In the genomic region with DNA sequence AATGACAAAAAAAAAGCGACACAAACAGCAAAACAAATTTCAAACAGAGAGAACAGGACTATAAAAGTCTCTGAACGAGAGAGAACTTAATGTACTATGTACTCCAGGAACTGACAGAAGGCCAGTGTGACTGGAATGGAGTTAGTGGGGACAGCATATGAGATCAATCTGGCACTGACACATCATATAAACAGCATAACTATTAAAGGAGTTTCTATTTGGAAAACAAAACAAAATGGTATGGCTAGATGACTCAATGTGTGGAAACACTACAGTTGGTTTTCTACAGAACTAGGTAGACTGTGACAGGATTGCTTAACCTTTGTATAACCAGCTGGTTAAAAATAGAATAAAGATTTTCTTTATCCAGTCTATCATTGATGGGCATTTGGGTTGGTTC, we compare ENCODE assay signal across 10 cellular contexts.
DNase-seq lines count a peak whose midpoint lies in the region; ATAC-seq and TF ChIP-seq lines count a peak whose summit lies in the region.
"Had no signal": no experiment of that assay in that cellular context is flagged by ENCODE, and none has a peak within 500 bp of the region (broad histone marks: within the 10 kb centered on the region; RNA-seq: fewer than 3 reads in every experiment).

No MANE protein-coding gene starts in this region.

- H3K9me3 ChIP-seq in Panc1 (ENCODE audit: control insufficient read depth, insufficient read depth, low read depth, low read length), result no peaks in the 10 kb centered on the region
- no peaks in the 10 kb centered on the region for H3K9me3 ChIP-seq in OCI-LY7 (ENCODE audit: low read length)

- no peaks in the 10 kb centered on the region for H3K79me2 ChIP-seq in OCI-LY7 (ENCODE audit: insufficient read depth, low read depth, low read length)

- no peaks in the 10 kb centered on the region for H4K20me1 ChIP-seq in OCI-LY7 (ENCODE audit: insufficient read depth, low read length)

- H3K4me3 Mint-ChIP-seq in stimulated activated effector memory CD8-positive, alpha-beta T cell treated with anti-CD3 and anti-CD28 coated beads, Interleukin-12 subunit alpha, Interleukin-12 subunit beta, amount 100 ng/mL, for 72 hours, result no peak overlapping the region
- H3K4me3 Mint-ChIP-seq: mesothelial cell of epicardium had no signal

- H3K27me3 ChIP-seq in Panc1 (ENCODE audit: control insufficient read depth, insufficient read depth, low read length), result no peaks in the 10 kb centered on the region

- H3K4me1 ChIP-seq in Panc1 (ENCODE audit: control insufficient read depth, insufficient read depth, low read length) (no peaks in the 10 kb centered on the region), OCI-LY7 (ENCODE audit: insufficient read depth, low read length, poor library complexity, severe bottlenecking) (peaks cover 16% of the 10 kb centered on the region)

- ATAC-seq in Panc1 (no peak), HG03280 (IDR thresholded peaks at IDR 0.05; ENCODE audit: unreplicated experiment) (no peak)
- ATAC-seq in stimulated activated effector memory CD8-positive, alpha-beta T cell treated with anti-CD3 and anti-CD28 coated beads, Interleukin-12 subunit alpha, Interleukin-12 subunit beta, amount 100 ng/mL, for 72 hours, result peak; percentile 59

- TF ChIP-seq CTCF in Panc1 (IDR thresholded peaks at IDR 0.05), result no peak
- no peak for TF ChIP-seq CTCF in fibroblast of mammary gland (conservative IDR thresholded peaks at IDR 0.05; ENCODE audit: control insufficient read depth, insufficient read depth, low read depth, low read length)
- no peak for TF ChIP-seq CTCF in OCI-LY7 (conservative IDR thresholded peaks at IDR 0.05; ENCODE audit: low read length)

- H3K36me3 ChIP-seq in Panc1 (ENCODE audit: control insufficient read depth, insufficient read depth, low read length) (peaks cover 5% of the 10 kb centered on the region; the same call in 1 of the 2 replicates), OCI-LY7 (ENCODE audit: insufficient read depth, low read length) (no peaks in the 10 kb centered on the region)

- no peak overlapping the region for H3K27ac Mint-ChIP-seq in stimulated activated effector memory CD8-positive, alpha-beta T cell treated with anti-CD3 and anti-CD28 coated beads, Interleukin-12 subunit alpha, Interleukin-12 subunit beta, amount 100 ng/mL, for 72 hours
- H3K27ac Mint-ChIP-seq: mesothelial cell of epicardium had no signal

- H2AFZ ChIP-seq in OCI-LY7 (ENCODE audit: low read length), result no peak overlapping the region

- CTCF ChIA-PET in Panc1 (lab: Charles Lee), result no interaction called here
- CTCF ChIA-PET in OCI-LY7 (lab: Charles Lee; ENCODE audit: unreplicated experiment), result no interaction called here

- peaks cover 7% of the 10 kb centered on the region for H3K36me3 Mint-ChIP-seq in stimulated activated effector memory CD8-positive, alpha-beta T cell treated with anti-CD3 and anti-CD28 coated beads, Interleukin-12 subunit alpha, Interleukin-12 subunit beta, amount 100 ng/mL, for 72 hours
- H3K36me3 Mint-ChIP-seq: mesothelial cell of epicardium had no signal

- POLR2A ChIA-PET in Panc1 (lab: Charles Lee) (interaction anchor here (0.6 kb wide), 1 partner anchor 101 kb away, joined by 7 read pairs; no protein-coding TSS in a partner anchor), OCI-LY7 (lab: Charles Lee) (no interaction called here)

- H3K27ac ChIP-seq in Panc1 (ENCODE audit: low read length) (no peak overlapping the region), OCI-LY7 (ENCODE audit: low read depth, low read length, poor library complexity, severe bottlenecking) (no peak overlapping the region)

- intact Hi-C loops in Panc1 (cut with micrococcal nuclease; ENCODE audit: unreplicated experiment) (no loop called here), OCI-LY7 (cut with micrococcal nuclease; ENCODE audit: unreplicated experiment) (no loop called here)

- DNase-seq in GM04504 (ENCODE audit: low read depth) (peak; percentile 62), Panc1 (ENCODE audit: low read depth, low spot score) (peak; percentile 8), fibroblast of mammary gland (ENCODE audit: low read depth) (peak; percentile 93), NCI-H1105 (lab: John Stamatoyannopoulos, UW) (no peak), OCI-LY7 (ENCODE audit: low spot score) (no peak)
- DNase-seq in stimulated activated effector memory CD8-positive, alpha-beta T cell treated with anti-CD3 and anti-CD28 coated beads, Interleukin-12 subunit alpha, Interleukin-12 subunit beta, amount 100 ng/mL, for 72 hours (ENCODE audit: low spot score in 2 of 2), result no peak
- DNase-seq: activated gamma-delta T cell treated with Interleukin-2 at 50 U/mL for 16 hours, foreskin melanocyte had no signal

- H3K4me3 ChIP-seq in Panc1 (ENCODE audit: low read depth in 2 of 2, low read length in 2 of 2) (no peak overlapping the region), fibroblast of mammary gland (ENCODE audit: control insufficient read depth, low read depth, low read length) (no peak overlapping the region), OCI-LY7 (ENCODE audit: low read depth, low read length, poor library complexity, severe bottlenecking) (no peak overlapping the region)

- no peaks in the 10 kb centered on the region for H3K9me2 ChIP-seq in OCI-LY7 (ENCODE audit: insufficient read depth, low read length)

- in situ Hi-C loops in Panc1 (cut with HindIII; ENCODE audit: low pct_unique_long_range_greater_than_20kb, low sequenced_read_pairs), result no loop called here

- H3K9me3 Mint-ChIP-seq in stimulated activated effector memory CD8-positive, alpha-beta T cell treated with anti-CD3 and anti-CD28 coated beads, Interleukin-12 subunit alpha, Interleukin-12 subunit beta, amount 100 ng/mL, for 72 hours, result no peaks in the 10 kb centered on the region
- H3K9me3 Mint-ChIP-seq: mesothelial cell of epicardium had no signal

- peaks cover 14% of the 10 kb centered on the region for H3K4me1 Mint-ChIP-seq in stimulated activated effector memory CD8-positive, alpha-beta T cell treated with anti-CD3 and anti-CD28 coated beads, Interleukin-12 subunit alpha, Interleukin-12 subunit beta, amount 100 ng/mL, for 72 hours

- BruUV-seq in Panc1 (replicated peaks; lab: Mats Ljungman, UMichigan) (TSS peak; percentile 26), OCI-LY7 (replicated peaks; lab: Mats Ljungman, UMichigan) (no TSS peak)

- no peak overlapping the region for H3K4me2 ChIP-seq in OCI-LY7 (ENCODE audit: low read length)

Comparison
In these comparisons a context has a peak if more than half of its experiments do, and no peak if none do; other contexts are left out.
1. DNase-seq: peak in GM04504 (single experiment), Panc1 (single experiment) and fibroblast of mammary gland (single experiment); none in stimulated activated effector memory CD8-positive, alpha-beta T cell treated with anti-CD3 and anti-CD28 coated beads, Interleukin-12 subunit alpha, Interleukin-12 subunit beta, amount 100 ng/mL, for 72 hours (0 of 2), NCI-H1105 (single experiment) and OCI-LY7 (single experiment).